In the genomic region with DNA sequence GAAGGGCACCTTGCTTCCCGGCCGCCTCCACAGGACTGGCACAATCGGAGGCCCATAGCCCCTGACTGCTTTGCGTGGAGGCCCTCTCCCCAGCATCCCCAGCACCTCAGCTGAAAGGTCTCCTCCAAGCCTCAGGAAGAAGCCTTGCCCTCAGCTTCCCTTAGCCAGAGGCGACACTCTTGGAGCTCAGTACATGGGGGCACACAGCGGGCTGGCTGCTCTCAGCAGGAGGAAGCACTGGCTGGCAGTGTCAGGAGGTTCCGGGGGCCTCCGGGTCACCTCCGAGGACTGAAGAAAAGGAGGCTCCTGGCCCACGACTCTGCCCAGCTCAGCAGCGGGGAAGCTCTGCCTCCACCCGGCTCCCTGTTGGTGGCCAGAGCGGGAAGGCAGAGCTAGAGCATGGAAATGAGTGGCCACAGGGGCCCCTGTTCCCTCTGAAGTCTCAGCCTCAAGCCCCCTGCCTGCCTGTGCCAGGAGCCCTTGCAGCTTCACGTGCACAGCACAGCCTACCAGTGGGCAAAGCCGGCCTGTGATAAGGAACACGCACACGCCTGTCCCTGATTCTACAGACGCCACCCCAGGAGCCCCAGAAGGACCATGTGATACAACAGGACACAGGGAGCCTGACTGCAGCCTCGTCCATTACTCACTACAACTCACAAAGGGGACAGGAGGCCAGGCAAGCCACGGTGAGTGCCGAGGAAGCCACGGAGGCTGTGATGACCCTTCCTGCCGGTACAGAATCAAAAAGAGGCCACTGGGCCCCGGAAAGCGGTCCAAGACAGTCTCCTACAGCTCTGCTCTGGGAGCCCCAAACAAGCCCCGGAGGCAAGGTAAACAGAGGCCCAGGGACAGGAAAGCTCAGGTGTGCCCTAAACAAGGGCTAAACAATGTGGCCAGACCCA, we compare ENCODE assay signal across 25 cellular contexts. TPM values are rescaled to one million over a fixed set of nuclear protein-coding genes. Genes with fewer than 3 reads are reported as not detected.
DNase-seq lines count a peak whose midpoint lies in the region; ATAC-seq, FAIRE-seq and TF ChIP-seq lines count a peak whose summit lies in the region.
"Had no signal": no experiment of that assay in that cellular context is flagged by ENCODE, and none has a peak within 500 bp of the region (broad histone marks: within the 10 kb centered on the region; RNA-seq: fewer than 3 reads in every experiment).

No MANE protein-coding gene starts in this region.

- H3K14ac ChIP-seq in H9 (ENCODE audit: insufficient read depth, low read length), result no peak overlapping the region; the same call in 1 of the 2 replicates

- no peak overlapping the region for H2BK120ac ChIP-seq in H9 (ENCODE audit: low read depth, low read length, poor library complexity, severe bottlenecking)

- no peak overlapping the region for H2AK5ac ChIP-seq in H9 (ENCODE audit: insufficient read length, low read length)

- peaks cover 4 to 9% of the 10 kb centered on the region in 2 experiments; a peak in 4 of 5 replicates for H3K36me3 ChIP-seq in HepG2 (replicated peaks in 1 of 2; ENCODE audit: control insufficient read depth in 1 of 2, insufficient read depth in 2 of 2, low read length in 2 of 2)
- H3K36me3 ChIP-seq in CD8-positive, alpha-beta T cell (ENCODE audit: insufficient read depth, low read length), result no peaks in the 10 kb centered on the region

- no peak overlapping the region for H2BK15ac ChIP-seq in H9 (ENCODE audit: low read depth, low read length)

- no CpG with 5 or more reads among the region's 26 CpGs for WGBS in H9 (ENCODE audit: extremely low coverage, insufficient read length, low lambda C conversion rate)
- WGBS in HepG2 (ENCODE audit: low lambda C conversion rate), result 96% methylated on average over 25 of the region's 26 CpGs

- no peak overlapping the region for H3K56ac ChIP-seq in H9 (ENCODE audit: insufficient read length, low read depth, low read length)

- no peak overlapping the region for H2BK20ac ChIP-seq in H9 (ENCODE audit: low read depth, low read length, poor library complexity, severe bottlenecking)

- no peak overlapping the region for H3K23ac ChIP-seq in H9 (ENCODE audit: insufficient read length, low read depth, low read length)

- no peak overlapping the region for H3K4me3 ChIP-seq in HepG2 (replicated peaks in 1 of 3; ENCODE audit: insufficient read depth in 1 of 3, low read depth in 2 of 3, low read length in 3 of 3)
- H3K4me3 ChIP-seq in CD8-positive, alpha-beta T cell (ENCODE audit: low read depth, low read length), result no peak overlapping the region
- H3K4me3 ChIP-seq: A549, stomach had no signal

- H4K8ac ChIP-seq in H9 (replicated peaks; ENCODE audit: insufficient read length, low read depth, low read length), result no peak overlapping the region

- POLR2A ChIA-PET in HepG2 (lab: Yijun Ruan, JAX), result no interaction called here
- POLR2A ChIA-PET in CD8-positive, alpha-beta T cell (lab: Charles Lee), result no interaction called here

- H2BK5ac ChIP-seq in H9 (ENCODE audit: insufficient read length, low read length), result no peak overlapping the region

- ATAC-seq in activated naive CD4-positive, alpha-beta T cell treated with anti-CD3 and anti-CD28 coated beads, Interleukin-2, amount 50 U/mL, for 72 hours, result no peak
- ATAC-seq in HepG2 (no peak), SK-N-SH treated with all-trans-retinoic acid at 6 μM for 48 hours (no peak)
- ATAC-seq in stimulated activated effector memory CD8-positive, alpha-beta T cell treated with anti-CD3 and anti-CD28 coated beads, Interleukin-12 subunit alpha, Interleukin-12 subunit beta, amount 100 ng/mL, for 72 hours, result no peak
- no peak for ATAC-seq in CD8-positive, alpha-beta T cell
- ATAC-seq: A549, foreskin keratinocyte had no signal

- no peak overlapping the region for H2BK12ac ChIP-seq in H9 (ENCODE audit: insufficient read length, low read depth, low read length)

- in situ Hi-C loops in HepG2 (cut with HindIII; ENCODE audit: extremely low pct_ligation_motif_present, low pct_unique_long_range_greater_than_20kb), result no loop called here

- H3T11ph ChIP-seq in H9 (ENCODE audit: low read length), result no peak overlapping the region

- H3K4me2 ChIP-seq in H9 (ENCODE audit: insufficient read depth, insufficient read length, low read length) (no peak overlapping the region), HepG2 (ENCODE audit: low read depth, low read length) (no peak overlapping the region)
- H3K4me2 ChIP-seq: A549 had no signal

- peak overlapping the region; percentile 12 to 88 for H3K27ac Mint-ChIP-seq in activated naive CD4-positive, alpha-beta T cell treated with anti-CD3 and anti-CD28 coated beads, Interleukin-2, amount 50 U/mL, for 72 hours
- no peak overlapping the region for H3K27ac Mint-ChIP-seq in activated naive CD4-positive, alpha-beta T cell treated with anti-CD3 and anti-CD28 coated beads, Interleukin-2, amount 10 ng/mL, durations not matched to agents 7 days and 5 days
- peak overlapping the region; percentile 66 to 96 (median 88); a peak in 5 of 7 replicates for H3K27ac Mint-ChIP-seq in H9
- peak overlapping the region; percentile 15 for H3K27ac Mint-ChIP-seq in stimulated activated effector memory CD8-positive, alpha-beta T cell treated with anti-CD3 and anti-CD28 coated beads, Interleukin-12 subunit alpha, Interleukin-12 subunit beta, amount 100 ng/mL, for 72 hours
- H3K27ac Mint-ChIP-seq in CD8-positive, alpha-beta T cell, result no peak overlapping the region

- H3K4me1 Mint-ChIP-seq in activated naive CD4-positive, alpha-beta T cell treated with anti-CD3 and anti-CD28 coated beads, Interleukin-2, amount 10 ng/mL, durations not matched to agents 7 days and 5 days, result peaks cover 33% of the 10 kb centered on the region
- H3K4me1 Mint-ChIP-seq in H9, result peaks cover 39 to 46% of the 10 kb centered on the region in 2 experiments
- peaks cover 48% of the 10 kb centered on the region for H3K4me1 Mint-ChIP-seq in stimulated activated effector memory CD8-positive, alpha-beta T cell treated with anti-CD3 and anti-CD28 coated beads, Interleukin-12 subunit alpha, Interleukin-12 subunit beta, amount 100 ng/mL, for 72 hours
- H3K4me1 Mint-ChIP-seq in CD8-positive, alpha-beta T cell (ENCODE audit: low read depth), result peaks cover 25% of the 10 kb centered on the region

- H3K4me3 Mint-ChIP-seq in activated naive CD4-positive, alpha-beta T cell treated with anti-CD3 and anti-CD28 coated beads, Interleukin-2, amount 10 ng/mL, durations not matched to agents 7 days and 5 days, result no peak overlapping the region
- H3K4me3 Mint-ChIP-seq in H9, result no peak overlapping the region
- H3K4me3 Mint-ChIP-seq in stimulated activated effector memory CD8-positive, alpha-beta T cell treated with anti-CD3 and anti-CD28 coated beads, Interleukin-12 subunit alpha, Interleukin-12 subunit beta, amount 100 ng/mL, for 72 hours, result no peak overlapping the region
- no peak overlapping the region for H3K4me3 Mint-ChIP-seq in CD8-positive, alpha-beta T cell
- H3K4me3 Mint-ChIP-seq: B cell had no signal

- H4K5ac ChIP-seq in H9 (ENCODE audit: insufficient read length, low read depth, low read length), result no peak overlapping the region

- no peak overlapping the region for H3K27ac ChIP-seq in H9 (ENCODE audit: insufficient read length, low read depth, low read length)
- H3K27ac ChIP-seq in HepG2 (ENCODE audit: extremely low read length, insufficient read depth, low read length), result no peak overlapping the region
- H3K27ac ChIP-seq in CD8-positive, alpha-beta T cell (ENCODE audit: low read depth, low read length), result no peak overlapping the region
- H3K27ac ChIP-seq: A549, epithelial cell of prostate, foreskin keratinocyte, stomach had no signal

- CTCF ChIA-PET in activated naive CD4-positive, alpha-beta T cell treated with anti-CD3 and anti-CD28 coated beads, Interleukin-2, amount 10 ng/mL, durations not matched to agents 7 days and 5 days (lab: Charles Lee), result interaction anchor here (1.6 kb wide), 1 partner anchor 12 kb away, joined by 3 read pairs; no protein-coding TSS in a partner anchor
- CTCF ChIA-PET in HepG2 (lab: Yijun Ruan, JAX; ENCODE audit: low intra/inter-chr PET ratio, low total read pairs), result no interaction called here
- CTCF ChIA-PET in CD8-positive, alpha-beta T cell (lab: Charles Lee), result interaction anchor here (6.1 kb wide), 1 partner anchor 12 kb away, joined by 30 read pairs; no protein-coding TSS in a partner anchor

- intact Hi-C loops in HepG2 (cut with micrococcal nuclease; ENCODE audit: unreplicated experiment), result no loop called here
- intact Hi-C loops in CD8-positive, alpha-beta T cell (cut with DNase I, micrococcal nuclease), result no loop called here

- no TSS peak for BruUV-seq in HepG2 (replicated peaks; lab: Mats Ljungman, UMichigan)

- peaks cover 9% of the 10 kb centered on the region; the same call in 1 of the 2 replicates for H3K79me2 ChIP-seq in H9 (ENCODE audit: insufficient read depth, low read length)
- H3K79me2 ChIP-seq in HepG2 (ENCODE audit: insufficient read depth, low read length), result peaks cover 20% of the 10 kb centered on the region

- H3K27me3 ChIP-seq in H9 (ENCODE audit: insufficient read depth, low read length) (no peaks in the 10 kb centered on the region), HepG2 (ENCODE audit: control insufficient read depth in 1 of 2, insufficient read depth in 2 of 2, low read length in 2 of 2) (no peaks in the 10 kb centered on the region)
- H3K27me3 ChIP-seq in CD8-positive, alpha-beta T cell (ENCODE audit: insufficient read depth, low read length), result no peaks in the 10 kb centered on the region
- H3K27me3 ChIP-seq: foreskin keratinocyte, stomach had no signal

- H3K9me3 Mint-ChIP-seq in activated naive CD4-positive, alpha-beta T cell treated with anti-CD3 and anti-CD28 coated beads, Interleukin-2, amount 50 U/mL, for 72 hours, result no peaks in the 10 kb centered on the region
- H3K9me3 Mint-ChIP-seq in activated naive CD4-positive, alpha-beta T cell treated with anti-CD3 and anti-CD28 coated beads, Interleukin-2, amount 10 ng/mL, durations not matched to agents 7 days and 5 days, result no peaks in the 10 kb centered on the region
- H3K9me3 Mint-ChIP-seq in H9, result no peaks in the 10 kb centered on the region; a peak in 1 of 5 replicates
- H3K9me3 Mint-ChIP-seq in stimulated activated effector memory CD8-positive, alpha-beta T cell treated with anti-CD3 and anti-CD28 coated beads, Interleukin-12 subunit alpha, Interleukin-12 subunit beta, amount 100 ng/mL, for 72 hours, result no peaks in the 10 kb centered on the region
- no peaks in the 10 kb centered on the region for H3K9me3 Mint-ChIP-seq in CD8-positive, alpha-beta T cell

- H3K79me1 ChIP-seq in H9 (ENCODE audit: insufficient read depth, low read depth, low read length, poor library complexity, severe bottlenecking), result peaks cover 10% of the 10 kb centered on the region

- FAIRE-seq in HepG2 (lab: Jason Lieb, UNC), result no peak
- FAIRE-seq: A549, astrocyte, islet of Langerhans, RCC 7860 had no signal

- H3K9me3 ChIP-seq in H9 (ENCODE audit: control insufficient read depth, low read depth, low read length), result no peaks in the 10 kb centered on the region
- no peaks in the 10 kb centered on the region for H3K9me3 ChIP-seq in HepG2 (ENCODE audit: low read length)
- H3K9me3 ChIP-seq in CD8-positive, alpha-beta T cell (ENCODE audit: low read length), result no peaks in the 10 kb centered on the region
- H3K9me3 ChIP-seq: A549, stomach had no signal

- H3K27me3 Mint-ChIP-seq in activated naive CD4-positive, alpha-beta T cell treated with anti-CD3 and anti-CD28 coated beads, Interleukin-2, amount 10 ng/mL, durations not matched to agents 7 days and 5 days, result no peaks in the 10 kb centered on the region
- H3K27me3 Mint-ChIP-seq in H9 (ENCODE audit: low read depth), result no peaks in the 10 kb centered on the region
- no peaks in the 10 kb centered on the region for H3K27me3 Mint-ChIP-seq in CD8-positive, alpha-beta T cell (ENCODE audit: low read depth)
- H3K27me3 Mint-ChIP-seq: B cell had no signal

- H3K9ac ChIP-seq in H9 (ENCODE audit: extremely low read depth, insufficient read length, low read length) (no peak overlapping the region), HepG2 (ENCODE audit: insufficient read depth, low read depth, low read length) (no peak overlapping the region)

- H3K23me2 ChIP-seq in H9 (ENCODE audit: insufficient read length, low read depth, low read length, poor library complexity, severe bottlenecking), result no peaks in the 10 kb centered on the region

- no peak for TF ChIP-seq POLR2A in HepG2 (IDR thresholded peaks at IDR 0.05; ENCODE audit: insufficient read depth in 1 of 2, low read depth in 2 of 2, low read length in 2 of 2)

- no peaks in the 10 kb centered on the region for H4K20me1 ChIP-seq in H9 (ENCODE audit: control insufficient read depth, insufficient read depth, insufficient read length)
- peaks cover 15% of the 10 kb centered on the region; the same call in 1 of the 2 replicates for H4K20me1 ChIP-seq in HepG2 (ENCODE audit: insufficient read depth, low read length)

- H3K4ac ChIP-seq in H9 (ENCODE audit: low read depth, low read length), result no peak overlapping the region

- TF ChIP-seq EP300 in HepG2 (IDR thresholded peaks at IDR 0.05; ENCODE audit: low read depth in 2 of 2, low read length in 2 of 2), result no peak
- TF ChIP-seq EP300 in HepG2 (CRISPR knock-in tag; IDR thresholded peaks at IDR 0.05; ENCODE audit: borderline replicate concordance), result no peak

- no peak for TF ChIP-seq RAD21 in HepG2 (CRISPR knock-in tag; IDR thresholded peaks at IDR 0.05)

- H3K36me3 Mint-ChIP-seq in activated naive CD4-positive, alpha-beta T cell treated with anti-CD3 and anti-CD28 coated beads, Interleukin-2, amount 50 U/mL, for 72 hours, result peaks cover 5 to 15% of the 10 kb centered on the region in 2 donors
- peaks cover 13% of the 10 kb centered on the region for H3K36me3 Mint-ChIP-seq in activated naive CD4-positive, alpha-beta T cell treated with anti-CD3 and anti-CD28 coated beads, Interleukin-2, amount 10 ng/mL, durations not matched to agents 7 days and 5 days
- H3K36me3 Mint-ChIP-seq in H9 (ENCODE audit: insufficient read depth in 1 of 3, low read depth in 3 of 3), result peaks cover 14 to 23% (median 17%) of the 10 kb centered on the region in 3 experiments
- peaks cover 5% of the 10 kb centered on the region for H3K36me3 Mint-ChIP-seq in stimulated activated effector memory CD8-positive, alpha-beta T cell treated with anti-CD3 and anti-CD28 coated beads, Interleukin-12 subunit alpha, Interleukin-12 subunit beta, amount 100 ng/mL, for 72 hours
- peaks cover 20% of the 10 kb centered on the region for H3K36me3 Mint-ChIP-seq in CD8-positive, alpha-beta T cell

- H4K91ac ChIP-seq in H9 (ENCODE audit: insufficient read length, low read depth, low read length), result no peak overlapping the region

- no peak for TF ChIP-seq CTCF in H9 (conservative IDR thresholded peaks at IDR 0.05)
- no peak for TF ChIP-seq CTCF in HepG2 (CRISPR knock-in tag; IDR thresholded peaks at IDR 0.05)
- no peak for TF ChIP-seq CTCF in CD8-positive, alpha-beta T cell (IDR thresholded peaks at IDR 0.05)

- peak in 1 of 2 donors; percentile 46 for DNase-seq in activated naive CD4-positive, alpha-beta T cell treated with anti-CD3 and anti-CD28 coated beads, Interleukin-2, amount 50 U/mL, for 72 hours (ENCODE audit: low spot score in 2 of 2)
- DNase-seq in activated naive CD4-positive, alpha-beta T cell treated with anti-CD3 and anti-CD28 coated beads, Interleukin-2, amount 10 ng/mL, durations not matched to agents 7 days and 5 days, result no peak
- DNase-seq in H9 (no peak), HepG2 (ENCODE audit: low spot score) (no peak), DMS53 treated with DMSO at 0.1 percent for 48 hours (lab: John Stamatoyannopoulos, UW; ENCODE audit: unreplicated experiment) (no peak)
- DNase-seq in stimulated activated effector memory CD8-positive, alpha-beta T cell treated with anti-CD3 and anti-CD28 coated beads, Interleukin-12 subunit alpha, Interleukin-12 subunit beta, amount 100 ng/mL, for 72 hours (ENCODE audit: low spot score in 2 of 2), result no peak
- no peak for DNase-seq in CD8-positive, alpha-beta T cell
- DNase-seq: activated CD4-positive, alpha-beta T cell treated with anti-CD3 and anti-CD28 coated beads, Interleukin-2, amount 50 U/mL, for 48 hours; activated naive CD4-positive, alpha-beta T cell treated with anti-CD3 and anti-CD28 coated beads, Interleukin-2, amount 50 U/mL, for 16 hours; activated T-cell treated with anti-CD3 and anti-CD28 coated beads for 4 hours; cerebellar nuclear complex; foreskin keratinocyte; NCI-H1105 treated with DMSO at 0.1 percent for 48 hours; NCI-H2081 treated with DMSO at 0.1 percent for 48 hours; stimulated activated CD4-positive, alpha-beta T cell treated with anti-CD3 and anti-CD28 coated beads, Interleukin-12 subunit alpha, Interleukin-12 subunit beta, amount 100 ng/mL, for 4 hours; stimulated activated CD4-positive, alpha-beta T cell treated with anti-CD3 and anti-CD28 coated beads, Interleukin-4, amount 100 ng/mL, for 4 hours; stomach; trophoblast cell had no signal

- no peak overlapping the region for H3K18ac ChIP-seq in H9 (ENCODE audit: insufficient read length, low read depth, low read length)

- H3K4me1 ChIP-seq in H9 (ENCODE audit: insufficient read depth, low read length) (peaks cover 4% of the 10 kb centered on the region; the same call in 1 of the 2 replicates), HepG2 (ENCODE audit: insufficient read depth, low read length) (no peaks in the 10 kb centered on the region)
- peaks cover 15% of the 10 kb centered on the region for H3K4me1 ChIP-seq in CD8-positive, alpha-beta T cell (ENCODE audit: insufficient read depth, low read length)
- H3K4me1 ChIP-seq: A549, foreskin keratinocyte had no signal

- H2AFZ ChIP-seq in H9 (ENCODE audit: low read length) (no peak overlapping the region), HepG2 (ENCODE audit: low read length) (no peak overlapping the region)

RNA-seq across cellular contexts. Expression of gene HDAC4, which starts 15.5 kb away (rescaled TPM):
- total RNA-seq in activated naive CD4-positive, alpha-beta T cell treated with anti-CD3 and anti-CD28 coated beads, Interleukin-2, amount 50 U/mL, for 72 hours, result 10 to 100 TPM; 34.1 to 39.1 TPM
- total RNA-seq in H9 (2021) (27.5 and 32.0 TPM in 2 replicates), HepG2 (2016; rRNA removed; fragmentation: Illumina TruSeq; extraction: Trizol) (9.1 and 10.1 TPM in 2 replicates)
- 19.0 and 23.2 TPM in 2 replicates for total RNA-seq in HepG2 (2016; cell fraction: cytosol; rRNA removed; fragmentation: Illumina TruSeq; extraction: Trizol; ENCODE audit: low read depth)
- total RNA-seq in HepG2 (2016; cell fraction: insoluble cytoplasmic fraction; rRNA removed; fragmentation: Illumina TruSeq; extraction: Trizol), result 8.7 and 10.2 TPM in 2 replicates
- total RNA-seq in HepG2 (2016; cell fraction: membrane; rRNA removed; fragmentation: Illumina TruSeq; extraction: Trizol), result 8.0 and 11.2 TPM in 2 replicates
- 14.9 and 20.4 TPM in 2 replicates for total RNA-seq in HepG2 (2016; cell fraction: nucleus; rRNA removed; fragmentation: Illumina TruSeq; extraction: Trizol)
- polyA plus RNA-seq in HepG2 (2011; rRNA removed), result 11.5 and 11.9 TPM in 2 replicates
- 6.8 and 7.6 TPM in 2 replicates for polyA plus RNA-seq in HepG2 (2011; cell fraction: cytosol; rRNA removed)
- polyA plus RNA-seq in HepG2 (2011; cell fraction: nucleus; rRNA removed), result 60.5 and 78.4 TPM in 2 replicates
- 8.7 and 10.7 TPM in 2 replicates for polyA plus RNA-seq in HepG2 (2012)
- polyA plus RNA-seq in HepG2 (2016; cell fraction: cytosol; fragmentation: Illumina TruSeq; extraction: Trizol; ENCODE audit: low read depth), result 0.57 and 0.92 TPM in 2 replicates
- polyA plus RNA-seq in HepG2 (2016; cell fraction: insoluble cytoplasmic fraction; fragmentation: Illumina TruSeq; extraction: Trizol; ENCODE audit: low read depth), result 5.1 and 7.0 TPM in 2 replicates
- polyA plus RNA-seq in HepG2 (2016; cell fraction: membrane; fragmentation: Illumina TruSeq; extraction: Trizol; ENCODE audit: low read depth), result 1.6 and 2.5 TPM in 2 replicates
- polyA plus RNA-seq in HepG2 (2016; cell fraction: nucleus; fragmentation: Illumina TruSeq; extraction: Trizol; ENCODE audit: insufficient read depth, low read depth), result 12.4 and 16.1 TPM in 2 replicates
- 27.5 and 29.0 TPM in 2 replicates for polyA minus RNA-seq in HepG2 (2011; rRNA and poly(A)+ RNA removed; ENCODE audit: low replicate concordance)
- polyA minus RNA-seq in HepG2 (2011; cell fraction: cytosol; rRNA and poly(A)+ RNA removed), result 10.9 and 14.4 TPM in 2 replicates
- 64.9 and 80.1 TPM in 2 replicates for polyA minus RNA-seq in HepG2 (2011; cell fraction: nucleus; rRNA and poly(A)+ RNA removed)
- total RNA-seq in CD8-positive, alpha-beta T cell, result 10 to 100 TPM; 28.3 to 35.7 TPM

Comparison
In these comparisons a context has a peak if more than half of its experiments do, and no peak if none do; other contexts are left out.
1. H3K27ac Mint-ChIP-seq: peak in activated naive CD4-positive, alpha-beta T cell treated with anti-CD3 and anti-CD28 coated beads, Interleukin-2, amount 50 U/mL, for 72 hours (2 of 2), H9 (3 of 3) and stimulated activated effector memory CD8-positive, alpha-beta T cell treated with anti-CD3 and anti-CD28 coated beads, Interleukin-12 subunit alpha, Interleukin-12 subunit beta, amount 100 ng/mL, for 72 hours (single experiment); none in activated naive CD4-positive, alpha-beta T cell treated with anti-CD3 and anti-CD28 coated beads, Interleukin-2, amount 10 ng/mL, durations not matched to agents 7 days and 5 days (single experiment) and CD8-positive, alpha-beta T cell (single experiment).